Comparison of ENCODE assay signal across 8 cellular contexts in genomic region chr4:103075894-103076776, GRCh38. TPM values are rescaled to one million over a fixed set of nuclear protein-coding genes. Genes with fewer than 3 reads are reported as not detected.
DNase-seq lines count a peak whose midpoint lies in the region; TF ChIP-seq lines count a peak whose summit lies in the region.

Gene SLC9B2, minus strand, starts transcription at chr4:103076761. Its CDS starts 9,211 bp downstream, at chr4:103067550.

- H3K36me3 Mint-ChIP-seq in activated naive CD4-positive, alpha-beta T cell treated with anti-CD3 and anti-CD28 coated beads, Interleukin-2, amount 50 U/mL, for 24 hours: peaks cover 7% of the 10 kb centered on the region
- H3K36me3 Mint-ChIP-seq in osteocyte (ENCODE audit: unreplicated experiment): peaks cover 11% of the 10 kb centered on the region

- no peaks in the 10 kb centered on the region for H3K27me3 ChIP-seq in testis

- intact Hi-C loops in testis (cut with DNase I; ENCODE audit: low total_unique reads): no loop called here

- H3K36me3 ChIP-seq in testis (ENCODE audit: low read depth, missing control alignments): no peaks in the 10 kb centered on the region

- no peak for TF ChIP-seq POLR2A in testis (IDR thresholded peaks at IDR 0.05)

- peaks cover 49% of the 10 kb centered on the region for H3K4me1 Mint-ChIP-seq in activated naive CD4-positive, alpha-beta T cell treated with anti-CD3 and anti-CD28 coated beads, Interleukin-2, amount 50 U/mL, for 24 hours
- peaks cover 35% of the 10 kb centered on the region for H3K4me1 Mint-ChIP-seq in osteocyte (ENCODE audit: unreplicated experiment)

- no peaks in the 10 kb centered on the region for H3K4me1 ChIP-seq in testis

- H3K27ac Mint-ChIP-seq in activated naive CD4-positive, alpha-beta T cell treated with anti-CD3 and anti-CD28 coated beads, Interleukin-2, amount 50 U/mL, for 24 hours: peak within 1 kb of the TSS; percentile 100
- H3K27ac Mint-ChIP-seq in osteocyte (ENCODE audit: unreplicated experiment): peak within 1 kb of the TSS; percentile 96

- WGBS in testis, 2 donors: 0 to 1% methylated on average over 29 to 54 of the region's 86 CpGs

- no peaks in the 10 kb centered on the region for H3K9me3 Mint-ChIP-seq in activated naive CD4-positive, alpha-beta T cell treated with anti-CD3 and anti-CD28 coated beads, Interleukin-2, amount 50 U/mL, for 24 hours
- H3K9me3 Mint-ChIP-seq in osteocyte (ENCODE audit: unreplicated experiment): no peaks in the 10 kb centered on the region

- TF ChIP-seq CTCF in GM20000 (IDR thresholded peaks at IDR 0.05; ENCODE audit: extremely low read depth, missing control alignments) (no peak), osteocyte (IDR thresholded peaks at IDR 0.05) (peak; percentile 18), testis (IDR thresholded peaks at IDR 0.05) (no peak)

- no peaks in the 10 kb centered on the region for H3K27me3 Mint-ChIP-seq in activated naive CD4-positive, alpha-beta T cell treated with anti-CD3 and anti-CD28 coated beads, Interleukin-2, amount 50 U/mL, for 24 hours
- H3K27me3 Mint-ChIP-seq in osteocyte (ENCODE audit: unreplicated experiment): no peaks in the 10 kb centered on the region

- H3K4me3 ChIP-seq in testis: peak within 1 kb of the TSS; percentile 77 to 82

- DNase-seq in DMS53 (lab: John Stamatoyannopoulos, UW) (peak; percentile 79), GM20000 (ENCODE audit: low spot score) (peak; percentile 71), HT-29 (ENCODE audit: low spot score) (peak; percentile 41), SKM-1 (lab: John Stamatoyannopoulos, UW; ENCODE audit: unreplicated experiment) (peak; percentile 52), glomerular visceral epithelial cell (ENCODE audit: extremely low spot score) (peak; percentile 55), osteocyte (ENCODE audit: extremely low spot score, unreplicated experiment) (peak; percentile 88), testis (peak; percentile 76)

- H3K4me3 Mint-ChIP-seq in activated naive CD4-positive, alpha-beta T cell treated with anti-CD3 and anti-CD28 coated beads, Interleukin-2, amount 50 U/mL, for 24 hours: peak within 1 kb of the TSS; percentile 96
- peak within 1 kb of the TSS; percentile 95 for H3K4me3 Mint-ChIP-seq in osteocyte (ENCODE audit: unreplicated experiment)

- peak within 1 kb of the TSS; percentile 87 to 93 for H3K27ac ChIP-seq in testis

- H3K9me3 ChIP-seq in testis: no peaks in the 10 kb centered on the region

RNA-seq across cellular contexts. Expression of gene SLC9B2, which starts in this region (rescaled TPM):
- total RNA-seq in HT-29 (2014; rRNA removed; shearing (Covaris generic)): 3.4 and 3.9 TPM in 2 replicates
- 19.9 and 21.6 TPM in 2 replicates for total RNA-seq in osteocyte
- total RNA-seq in testis: 10 to 100 TPM; 10.2 to 14.6 TPM
- 9.7 TPM for polyA plus RNA-seq in testis (ENCODE audit: insufficient read depth, low read depth, low replicate concordance)

Comparison
In these comparisons a context has a peak if more than half of its experiments do, and no peak if none do; other contexts are left out.
1. Peak in every context shown above with its lines: DNase-seq, H3K4me3 ChIP-seq and H3K27ac ChIP-seq.